Comparison of ENCODE assay signal across 26 cellular contexts in the genomic region with DNA sequence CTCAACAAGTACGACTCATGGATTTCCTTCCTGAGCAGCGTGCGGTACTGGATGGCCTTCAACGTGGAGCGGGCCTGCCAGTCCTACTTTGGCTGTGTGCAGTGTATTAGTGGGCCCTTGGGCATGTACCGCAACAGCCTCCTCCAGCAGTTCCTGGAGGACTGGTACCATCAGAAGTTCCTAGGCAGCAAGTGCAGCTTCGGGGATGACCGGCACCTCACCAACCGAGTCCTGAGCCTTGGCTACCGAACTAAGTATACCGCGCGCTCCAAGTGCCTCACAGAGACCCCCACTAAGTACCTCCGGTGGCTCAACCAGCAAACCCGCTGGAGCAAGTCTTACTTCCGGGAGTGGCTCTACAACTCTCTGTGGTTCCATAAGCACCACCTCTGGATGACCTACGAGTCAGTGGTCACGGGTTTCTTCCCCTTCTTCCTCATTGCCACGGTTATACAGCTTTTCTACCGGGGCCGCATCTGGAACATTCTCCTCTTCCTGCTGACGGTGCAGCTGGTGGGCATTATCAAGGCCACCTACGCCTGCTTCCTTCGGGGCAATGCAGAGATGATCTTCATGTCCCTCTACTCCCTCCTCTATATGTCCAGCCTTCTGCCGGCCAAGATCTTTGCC.
"Had no signal": no experiment of that assay in that cellular context is flagged by ENCODE, and none has a peak within 500 bp of the region (broad histone marks: within the 10 kb centered on the region; RNA-seq: fewer than 3 reads in every experiment).

No MANE protein-coding gene starts in this region.

- H3K4me3 ChIP-seq: adrenal gland, body of pancreas, smooth muscle cell, suprapubic skin, tibial nerve had no signal

- H3K27ac Mint-ChIP-seq: activated CD4-positive, alpha-beta T cell treated with anti-CD3 and anti-CD28 coated beads for 36 hours; activated naive CD4-positive, alpha-beta T cell treated with anti-CD3 and anti-CD28 coated beads for 36 hours; activated naive CD8-positive, alpha-beta T cell treated with anti-CD3 and anti-CD28 coated beads for 36 hours; activated T-helper 1 cell treated with anti-CD3 and anti-CD28 coated beads, Interleukin-12 subunit alpha, Interleukin-12 subunit beta, Interleukin-2, Interleukin-4 antibody, amounts not matched to agents 30 ng/mL and 10 ng/mL and 1 ng/mL, durations not matched to agents 14 hours and 24 hours and 36 hours; naive thymus-derived CD4-positive, alpha-beta T cell; T-cell; T-helper 2 cell treated with Interferon-gamma antibody and Interleukin-4, amounts not matched to agents 5 μg/mL and 100 μg/mL, for 36 hours had no signal

- ATAC-seq: activated CD4-positive, alpha-beta T cell treated with anti-CD3 and anti-CD28 coated beads for 36 hours; body of pancreas; effector memory CD8-positive, alpha-beta T cell; esophagus mucosa; left cardiac atrium; naive thymus-derived CD4-positive, alpha-beta T cell; T-cell had no signal

- H3K4me1 ChIP-seq: adrenal gland had no signal

- H3K9me3 ChIP-seq: adrenal gland, body of pancreas, suprapubic skin, tibial nerve had no signal

- H3K9me3 Mint-ChIP-seq: activated naive CD4-positive, alpha-beta T cell treated with anti-CD3 and anti-CD28 coated beads for 36 hours; activated naive CD8-positive, alpha-beta T cell treated with anti-CD3 and anti-CD28 coated beads for 36 hours; activated T-helper 1 cell treated with anti-CD3 and anti-CD28 coated beads, Interleukin-12 subunit alpha, Interleukin-12 subunit beta, Interleukin-2, Interleukin-4 antibody, amounts not matched to agents 30 ng/mL and 10 ng/mL and 1 ng/mL, durations not matched to agents 14 hours and 24 hours and 36 hours; effector memory CD8-positive, alpha-beta T cell; naive thymus-derived CD4-positive, alpha-beta T cell; T-cell; T-helper 2 cell treated with Interferon-gamma antibody and Interleukin-4, amounts not matched to agents 5 μg/mL and 100 μg/mL, for 36 hours had no signal

- H3K4me2 ChIP-seq: smooth muscle cell had no signal

- H3K27me3 ChIP-seq: adrenal gland, body of pancreas, suprapubic skin, tibial nerve had no signal

- H3K27me3 Mint-ChIP-seq: activated CD4-positive, alpha-beta T cell treated with anti-CD3 and anti-CD28 coated beads for 36 hours had no signal

- H3K4me3 Mint-ChIP-seq: activated CD4-positive, alpha-beta T cell treated with anti-CD3 and anti-CD28 coated beads for 36 hours; activated naive CD4-positive, alpha-beta T cell treated with anti-CD3 and anti-CD28 coated beads for 36 hours; activated naive CD8-positive, alpha-beta T cell treated with anti-CD3 and anti-CD28 coated beads for 36 hours; activated T-helper 1 cell treated with anti-CD3 and anti-CD28 coated beads, Interleukin-12 subunit alpha, Interleukin-12 subunit beta, Interleukin-2, Interleukin-4 antibody, amounts not matched to agents 30 ng/mL and 10 ng/mL and 1 ng/mL, durations not matched to agents 14 hours and 24 hours and 36 hours; effector memory CD8-positive, alpha-beta T cell; naive thymus-derived CD4-positive, alpha-beta T cell; T-cell; T-helper 2 cell treated with Interferon-gamma antibody and Interleukin-4, amounts not matched to agents 5 μg/mL and 100 μg/mL, for 36 hours had no signal

- H3K27ac ChIP-seq: adrenal gland, body of pancreas, suprapubic skin, tibial nerve had no signal

- DNase-seq: activated CD4-positive, alpha-beta T cell treated with anti-CD3 and anti-CD28 coated beads for 36 hours; activated CD4-positive, CD25-positive, alpha-beta regulatory T cell; activated effector memory CD4-positive, alpha-beta T cell treated with anti-CD3 and anti-CD28 coated beads, Interleukin-2, amount 50 U/mL, for 16 hours; activated naive CD4-positive, alpha-beta T cell treated with anti-CD3 and anti-CD28 coated beads for 36 hours; activated naive CD8-positive, alpha-beta T cell treated with anti-CD3 and anti-CD28 coated beads for 36 hours; activated T-cell treated with anti-CD3 and anti-CD28 coated beads, Interleukin-2, amount 50 U/mL, for 1 hour; adrenal gland; body of pancreas; cortex of kidney; effector memory CD8-positive, alpha-beta T cell; foreskin fibroblast; hippocampal formation; left cardiac atrium; midbrain; naive thymus-derived CD4-positive, alpha-beta T cell; posterior cingulate gyrus; stimulated activated CD4-positive, alpha-beta T cell treated with anti-CD3 and anti-CD28 coated beads, Interleukin-15, amount 100 ng/mL, for 24 hours; stimulated activated CD4-positive, alpha-beta T cell treated with anti-CD3 and anti-CD28 coated beads, Interleukin-2, amount 100 ng/mL, for 24 hours; stimulated activated naive CD4-positive, alpha-beta T cell; T-cell had no signal
